1 cellular context compared by ENCODE assay signal in genomic region chr1:12152106-12152891, GRCh38.
A peak's percentile ranks its signal among the peaks of the same experiment; 100 is the strongest.
TF ChIP-seq lines count a peak whose summit lies in the region.

No MANE protein-coding gene starts in this region.

TF ChIP-seq in K562, 482 proteins besides CTCF, POLR2A, EP300 and RAD21 (continued from another document):
- TF ChIP-seq RAD51 (IDR thresholded peaks at IDR 0.05; ENCODE audit: borderline replicate concordance, low read depth) (no peak), HNRNPH1 (optimal IDR thresholded peaks at IDR 0.05; ENCODE audit: low read depth, low read length) (no peak), C11orf30 (IDR thresholded peaks at IDR 0.05; ENCODE audit: low read depth) (no peak), MEF2A (IDR thresholded peaks at IDR 0.05; ENCODE audit: control insufficient read depth, low read depth, low read length) (no peak), U2AF1 (optimal IDR thresholded peaks at IDR 0.05; ENCODE audit: low read depth, low read length) (no peak), RBM25 (IDR thresholded peaks at IDR 0.05; ENCODE audit: low read depth, low read length, severe bottlenecking) (peak; percentile 87), CLOCK (CRISPR knock-in tag; IDR thresholded peaks at IDR 0.05; ENCODE audit: borderline replicate concordance) (no peak), RCOR1 (IDR thresholded peaks at IDR 0.05; ENCODE audit: borderline replicate concordance in 1 of 2, low read depth in 2 of 2, low read length in 2 of 2) (no peak), ELK3 (CRISPR knock-in tag; IDR thresholded peaks at IDR 0.05) (no peak), CHD1 (IDR thresholded peaks at IDR 0.05; ENCODE audit: low read length) (no peak), SNAPC5 (CRISPR knock-in tag; IDR thresholded peaks at IDR 0.05) (no peak), SOX6 (IDR thresholded peaks at IDR 0.05) (no peak), SP1 (CRISPR knock-in tag; IDR thresholded peaks at IDR 0.05) (no peak), ADNP (tag; IDR thresholded peaks at IDR 0.05) (0 out of 2 replicates have a peak, but pooled peaks have one; percentile 26), RERE (CRISPR knock-in tag; IDR thresholded peaks at IDR 0.05; ENCODE audit: borderline replicate concordance) (no peak), PREB (CRISPR knock-in tag; IDR thresholded peaks at IDR 0.05) (no peak), MYNN (IDR thresholded peaks at IDR 0.05) (no peak), MYNN (CRISPR knock-in tag; IDR thresholded peaks at IDR 0.05) (no peak), BCOR (IDR thresholded peaks at IDR 0.05) (peak; percentile 86), RUNX1 (IDR thresholded peaks at IDR 0.05; ENCODE audit: low read depth) (no peak), MAFG (tag; conservative IDR thresholded peaks at IDR 0.05) (no peak), YBX1 (IDR thresholded peaks at IDR 0.05) (no peak), KDM1A (IDR thresholded peaks at IDR 0.05) (peak in 1 of 2 experiments; percentile 52; a peak in 2 of 4 replicates), JUND (IDR thresholded peaks at IDR 0.05; ENCODE audit: borderline replicate concordance, low read depth, low read length) (no peak), JUND (tag; IDR thresholded peaks at IDR 0.05; ENCODE audit: borderline replicate concordance, low read depth, low read length) (no peak), ZNF318 (IDR thresholded peaks at IDR 0.05; ENCODE audit: borderline replicate concordance in 1 of 2, low read depth in 1 of 2) (no peak), ZNF57 (CRISPR knock-in tag; IDR thresholded peaks at IDR 0.05) (no peak), NR0B1 (IDR thresholded peaks at IDR 0.05; ENCODE audit: partially characterized antibody) (no peak), GTF2E2 (tag; IDR thresholded peaks at IDR 0.05) (no peak), MCM2 (IDR thresholded peaks at IDR 0.05; ENCODE audit: low read depth) (no peak), HDAC1 (IDR thresholded peaks at IDR 0.05) (no peak)
